Comparison of ENCODE assay signal across 8 cellular contexts in genomic region chr7:123218866-123219265, GRCh38. TPM values are rescaled to one million over a fixed set of nuclear protein-coding genes. Genes with fewer than 3 reads are reported as not detected.
"Had no signal": no experiment of that assay in that cellular context is flagged by ENCODE, and none has a peak within 500 bp of the region (broad histone marks: within the 10 kb centered on the region; RNA-seq: fewer than 3 reads in every experiment).

No MANE protein-coding gene starts in this region.

- H3K27ac ChIP-seq: HL-60 had no signal

- H3K4me3 ChIP-seq: GM23338 had no signal

- H3K4me1 Mint-ChIP-seq: GM23338, H9, IgD-negative memory B cell had no signal

- H3K27me3 Mint-ChIP-seq: IgD-negative memory B cell had no signal

- H3K4me3 Mint-ChIP-seq: GM23338, H9, IgD-negative memory B cell had no signal

- H2AFZ ChIP-seq: GM23338 had no signal

- H3K4me2 ChIP-seq: GM23338 had no signal

- ATAC-seq: GM23338, HepG2 had no signal

- DNase-seq: H9, HCEC 1CT had no signal

- H3K27ac Mint-ChIP-seq: GM23338, H9, IgD-negative memory B cell had no signal

RNA-seq across cellular contexts. Expression of gene SLC13A1, which starts 19.1 kb away (rescaled TPM):
- total RNA-seq: GM23338, H1, H9, HepG2, HT1080 had no signal
- polyA plus RNA-seq: GM23338, H1, HepG2, IgD-negative memory B cell had no signal
